27 cellular contexts compared by ENCODE assay signal in the genomic region with DNA sequence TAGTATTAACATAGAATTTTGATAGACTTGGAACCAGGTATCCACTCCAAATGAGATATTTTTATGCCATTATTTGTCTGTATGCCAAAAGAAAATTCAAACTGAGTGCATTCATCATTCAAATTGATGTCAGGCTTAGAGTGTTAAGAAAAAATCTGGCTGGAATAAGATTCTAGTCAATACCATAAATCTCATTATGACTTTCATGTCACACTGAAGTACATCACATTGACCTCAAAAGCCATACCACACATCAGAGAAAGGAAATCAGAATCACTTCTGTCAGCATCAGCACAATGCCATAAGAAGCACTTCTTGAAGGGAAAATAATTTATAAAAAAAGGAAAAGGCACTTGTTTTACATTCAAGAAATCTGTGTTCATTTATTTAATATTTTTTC.
DNase-seq lines count a peak whose midpoint lies in the region; ATAC-seq and TF ChIP-seq lines count a peak whose summit lies in the region.
"Had no signal": no experiment of that assay in that cellular context is flagged by ENCODE, and none has a peak within 500 bp of the region (broad histone marks: within the 10 kb centered on the region; RNA-seq: fewer than 3 reads in every experiment).

No MANE protein-coding gene starts in this region.

- H3K4me3 ChIP-seq in GM12865 (ENCODE audit: low read depth, low read length) (no peak overlapping the region), A673 (ENCODE audit: low read depth, low read length, poor library complexity, severe bottlenecking) (no peak overlapping the region)
- H3K4me3 ChIP-seq: K562, lung, neural progenitor cell, PC-9, thyroid gland had no signal

- no peak for TF ChIP-seq CTCF in GM12865 (IDR thresholded peaks at IDR 0.05; ENCODE audit: insufficient read depth, low read depth, low read length, missing control alignments)
- no peak for TF ChIP-seq CTCF in A673 (conservative IDR thresholded peaks at IDR 0.05; ENCODE audit: low read depth, low read length)

- DNase-seq in GM12865 (ENCODE audit: low read depth) (peak; percentile 20), DMS53 (lab: John Stamatoyannopoulos, UW) (no peak), A673 (ENCODE audit: low spot score) (no peak), left ventricle myocardium superior (no peak)
- DNase-seq: activated B cell treated with CpG ODN at 0.5 μM for 24 hours; activated CD4-positive, alpha-beta T cell treated with anti-CD3 and anti-CD28 coated beads, Interleukin-2, amount 50 U/mL, for 4 hours; activated CD8-positive, alpha-beta memory T cell treated with anti-CD3 and anti-CD28 coated beads, Interleukin-2, amount 50 U/mL, for 48 hours; activated effector memory CD4-positive, alpha-beta T cell treated with Interleukin-2 at 50 U/mL for 16 hours; activated naive CD8-positive, alpha-beta T cell treated with anti-CD3 and anti-CD28 coated beads, Interleukin-2, amount 50 U/mL, for 24 hours; C1 segment of cervical spinal cord; cerebellar nuclear complex; kidney; NCI-H1417; NCI-H2081; NCI-H446; NK-92 treated with Interleukin-12 subunit alpha and Interleukin-12 subunit beta, amount 100 ng/mL, for 24 hours; PC-9; Right ventricle myocardium superior; thyroid gland had no signal

- H3K4me1 ChIP-seq in A673 (ENCODE audit: insufficient read depth, low read length, poor library complexity, severe bottlenecking): no peaks in the 10 kb centered on the region
- H3K4me1 ChIP-seq: neural progenitor cell, thyroid gland had no signal

- no TSS peak for BruUV-seq in A673 (replicated peaks; lab: Mats Ljungman, UMichigan)

- POLR2A ChIA-PET in A673 (lab: Charles Lee; ENCODE audit: low non-redundant PET): no interaction called here

- intact Hi-C loops in A673 (cut with micrococcal nuclease; ENCODE audit: unreplicated experiment) (no loop called here), left ventricle myocardium superior (cut with micrococcal nuclease) (no loop called here)

- ATAC-seq in GM18858 (IDR thresholded peaks at IDR 0.05; ENCODE audit: unreplicated experiment) (peak; percentile 39), HG02623 (IDR thresholded peaks at IDR 0.05; ENCODE audit: unreplicated experiment) (peak; percentile 37), HG03378 (IDR thresholded peaks at IDR 0.05; ENCODE audit: unreplicated experiment) (peak; percentile 75), GM19324 (IDR thresholded peaks at IDR 0.05; ENCODE audit: low FRiP score, unreplicated experiment) (no peak), left ventricle myocardium superior (no peak)
- ATAC-seq: activated naive CD8-positive, alpha-beta T cell treated with anti-CD3 and anti-CD28 coated beads, Interleukin-2, amount 50 U/mL, for 24 hours; K562; sciatic nerve had no signal

- CTCF ChIA-PET in A673 (lab: Charles Lee): no interaction called here

- no peak overlapping the region for H3K27ac ChIP-seq in A673 (ENCODE audit: low read depth, low read length, poor library complexity, severe bottlenecking)
- H3K27ac ChIP-seq: neural progenitor cell, PC-9, thyroid gland had no signal

- H3K9me3 ChIP-seq in A673 (ENCODE audit: low read depth, low read length, poor library complexity, severe bottlenecking): no peaks in the 10 kb centered on the region
- H3K9me3 ChIP-seq: thyroid gland had no signal

- no peaks in the 10 kb centered on the region for H3K36me3 ChIP-seq in A673 (ENCODE audit: insufficient read depth, low read length, poor library complexity, severe bottlenecking)
- H3K36me3 ChIP-seq: neural progenitor cell, thyroid gland had no signal

- no peaks in the 10 kb centered on the region for H3K27me3 ChIP-seq in A673 (replicated peaks; ENCODE audit: insufficient read depth, low read depth, low read length, poor library complexity)
- H3K27me3 ChIP-seq: neural progenitor cell, thyroid gland had no signal

Comparison
In these comparisons a context has a peak if more than half of its experiments do, and no peak if none do; other contexts are left out.
1. ATAC-seq: peak in GM18858 (single experiment), HG02623 (single experiment) and HG03378 (single experiment); none in GM19324 (single experiment) and left ventricle myocardium superior (single experiment).